8 cellular contexts compared by ENCODE assay signal in genomic region chr19:5977785-5978605, GRCh38. TPM values are rescaled to one million over a fixed set of nuclear protein-coding genes. Genes with fewer than 3 reads are reported as not detected.
DNase-seq lines count a peak whose midpoint lies in the region; ATAC-seq and TF ChIP-seq lines count a peak whose summit lies in the region.

RANBP3 (minus strand) TSS chr19:5978140; CDS start chr19:5978082, 58 bp downstream.

- peak; percentile 79 for ATAC-seq in GM21619 (IDR thresholded peaks at IDR 0.05; ENCODE audit: unreplicated experiment)

- H3K79me2 ChIP-seq in PC-9 (ENCODE audit: low read depth), result peaks cover 57% of the 10 kb centered on the region

- H3K4me1 ChIP-seq in PC-9 (replicated peaks; ENCODE audit: insufficient read depth) (peaks cover 16% of the 10 kb centered on the region), mucosa of stomach (ENCODE audit: control insufficient read depth, insufficient read depth, low read length) (peaks cover 39% of the 10 kb centered on the region)

- CTCF ChIA-PET in PC-9 (lab: Charles Lee), result no interaction called here

- H2AFZ ChIP-seq in PC-9, result peak within 1 kb of the TSS; percentile 87

- H3F3A ChIP-seq in PC-9 (ENCODE audit: insufficient read depth, low read depth), result no peaks in the 10 kb centered on the region; the same call in 1 of the 2 replicates

- peak; percentile 89 for TF ChIP-seq POLR2A in erythroblast (IDR thresholded peaks at IDR 0.05; ENCODE audit: low read length)

- peak; percentile 99 for DNase-seq in DMS153 (lab: John Stamatoyannopoulos, UW)
- peak; percentile 98 for DNase-seq in Jurkat, Clone E6-1 (ENCODE audit: low read depth, low spot score)
- DNase-seq in PC-9, result peak; percentile 89 to 95
- peak; percentile 97 for DNase-seq in activated T-cell treated with anti-CD3 and anti-CD28 coated beads, Interleukin-2, amount 50 U/mL, for 24 hours
- peak; percentile 100 for DNase-seq in erythroblast (lab: John Stamatoyannopoulos, UW)
- peak; percentile 90 to 92 for DNase-seq in stimulated activated CD8-positive, alpha-beta memory T cell treated with anti-CD3 and anti-CD28 coated beads, Interleukin-7, amount 100 ng/mL, for 1 hour (ENCODE audit: low read depth in 2 of 2)

- no peak for TF ChIP-seq CTCF in PC-9 (conservative IDR thresholded peaks at IDR 0.05)

- no peaks in the 10 kb centered on the region for H3K27me3 Mint-ChIP-seq in activated T-cell treated with anti-CD3 and anti-CD28 coated beads, Interleukin-2, amount 50 U/mL, for 24 hours

- H4K20me1 ChIP-seq in PC-9 (ENCODE audit: insufficient read depth), result peaks cover 18% of the 10 kb centered on the region

- intact Hi-C loops in PC-9 (cut with micrococcal nuclease; ENCODE audit: unreplicated experiment), result no loop called here

- H3K4me3 ChIP-seq in Jurkat, Clone E6-1 (ENCODE audit: low read length), result peak within 1 kb of the TSS; percentile 85
- H3K4me3 ChIP-seq in PC-9, result peak within 1 kb of the TSS; percentile 87
- H3K4me3 ChIP-seq in mucosa of stomach (ENCODE audit: low read length), result peak within 1 kb of the TSS; percentile 39

- peak within 1 kb of the TSS; percentile 59 for H3K27ac ChIP-seq in PC-9

- H3K9me3 ChIP-seq in PC-9 (ENCODE audit: insufficient read depth, low read depth) (no peaks in the 10 kb centered on the region), mucosa of stomach (ENCODE audit: control insufficient read depth, low read length) (no peaks in the 10 kb centered on the region)

- no peaks in the 10 kb centered on the region for H3K9me3 Mint-ChIP-seq in activated T-cell treated with anti-CD3 and anti-CD28 coated beads, Interleukin-2, amount 50 U/mL, for 24 hours

- H3K27me3 ChIP-seq in PC-9 (ENCODE audit: insufficient read depth, low read depth) (no peaks in the 10 kb centered on the region), mucosa of stomach (ENCODE audit: control insufficient read depth, insufficient read depth, low read length) (no peaks in the 10 kb centered on the region)

- H3K27ac Mint-ChIP-seq in activated T-cell treated with anti-CD3 and anti-CD28 coated beads, Interleukin-2, amount 50 U/mL, for 24 hours, result peak within 1 kb of the TSS; percentile 97

- POLR2A ChIA-PET in PC-9 (lab: Charles Lee; ENCODE audit: unreplicated experiment), result interaction anchor here (0.5 to 0.6 kb wide), 2 partner anchors 79 to 553 kb away, joined by 3 to 7 read pairs; partner anchors contain the start of gene TNFSF9

- H3K36me3 ChIP-seq in PC-9 (ENCODE audit: low read depth) (no peaks in the 10 kb centered on the region), mucosa of stomach (ENCODE audit: control insufficient read depth, insufficient read depth, low read length) (no peaks in the 10 kb centered on the region)

- peaks cover 60% of the 10 kb centered on the region for H3K36me3 Mint-ChIP-seq in activated T-cell treated with anti-CD3 and anti-CD28 coated beads, Interleukin-2, amount 50 U/mL, for 24 hours (ENCODE audit: low read depth)

- BruUV-seq in PC-9 (replicated peaks; lab: Mats Ljungman, UMichigan), result no TSS peak

- peaks cover 65% of the 10 kb centered on the region for H3K4me1 Mint-ChIP-seq in activated T-cell treated with anti-CD3 and anti-CD28 coated beads, Interleukin-2, amount 50 U/mL, for 24 hours (ENCODE audit: low read depth)

- peak within 1 kb of the TSS; percentile 84 for H3K9ac ChIP-seq in mucosa of stomach (ENCODE audit: low read length)

- H3K4me2 ChIP-seq in PC-9, result peak within 1 kb of the TSS; percentile 92

- no peaks in the 10 kb centered on the region for H3K9me2 ChIP-seq in PC-9 (ENCODE audit: insufficient read depth)

- H3K4me3 Mint-ChIP-seq in activated T-cell treated with anti-CD3 and anti-CD28 coated beads, Interleukin-2, amount 50 U/mL, for 24 hours, result peak within 1 kb of the TSS; percentile 97

RNA-seq across cellular contexts. Expression of gene RANBP3, which starts in this region (rescaled TPM):
- polyA plus RNA-seq in Jurkat, Clone E6-1 (2012; ENCODE audit: insufficient read depth, insufficient read length), result 62.0 TPM
- total RNA-seq in PC-9 (2021), result 43.7 and 44.1 TPM in 2 replicates

Comparison
In these comparisons a context has a peak if more than half of its experiments do, and no peak if none do; other contexts are left out.
1. Peak in every context shown above with its lines: DNase-seq, ATAC-seq, H3K4me3 ChIP-seq and H3K27ac ChIP-seq.